ENCODE assay signal across 19 cellular contexts in genomic region chr1:202007279-202007678, GRCh38. TPM values are rescaled to one million over a fixed set of nuclear protein-coding genes. Genes with fewer than 3 reads are reported as not detected.
DNase-seq lines count a peak whose midpoint lies in the region; ATAC-seq and TF ChIP-seq lines count a peak whose summit lies in the region.
"Had no signal": no experiment of that assay in that cellular context is flagged by ENCODE, and none has a peak within 500 bp of the region (broad histone marks: within the 10 kb centered on the region; RNA-seq: fewer than 3 reads in every experiment).

No MANE protein-coding gene starts in this region.

- H3K27ac ChIP-seq in right cardiac atrium (ENCODE audit: low read length): no peak overlapping the region
- H3K27ac ChIP-seq in hepatocyte: peak overlapping the region; percentile 91

- H3K4me1 ChIP-seq in right cardiac atrium (ENCODE audit: control insufficient read depth, insufficient read depth, low read length) (no peaks in the 10 kb centered on the region), hepatocyte (ENCODE audit: insufficient read depth) (peaks cover 38% of the 10 kb centered on the region)

- peaks cover 17% of the 10 kb centered on the region for H4K20me1 ChIP-seq in hepatocyte (ENCODE audit: insufficient read depth, poor library complexity, severe bottlenecking)

- TF ChIP-seq CTCF in hepatocyte (IDR thresholded peaks at IDR 0.05; ENCODE audit: poor library complexity) (no peak), nephron (IDR thresholded peaks at IDR 0.05; ENCODE audit: unreplicated experiment in 3 of 3) (no peak)

- peak overlapping the region; percentile 67 for H3K4me2 ChIP-seq in hepatocyte

- no peaks in the 10 kb centered on the region for H3K9me2 ChIP-seq in hepatocyte (replicated peaks; ENCODE audit: insufficient read depth)

- no peak overlapping the region for H3K4me3 Mint-ChIP-seq in nephron
- H3K4me3 Mint-ChIP-seq: activated CD8-positive, alpha-beta memory T cell treated with anti-CD3 and anti-CD28 coated beads, Interleukin-2, amount 10 ng/mL, durations not matched to agents 7 days and 5 days; CD8-positive, alpha-beta T cell; naive thymus-derived CD8-positive, alpha-beta T cell; T-cell had no signal

- H2AFZ ChIP-seq in hepatocyte: no peak overlapping the region

- peak; percentile 14 for ATAC-seq in left ventricle myocardium superior
- no peak for ATAC-seq in right cardiac atrium
- ATAC-seq: activated CD8-positive, alpha-beta memory T cell treated with anti-CD3 and anti-CD28 coated beads, Interleukin-2, amount 10 ng/mL, durations not matched to agents 7 days and 5 days; CD8-positive, alpha-beta T cell; esophagus mucosa; naive thymus-derived CD8-positive, alpha-beta T cell; T-cell had no signal

- 44% methylated on average over 8 of the region's 8 CpGs for WGBS in right cardiac atrium
- WGBS in hepatocyte (ENCODE audit: low lambda C conversion rate, missing lambda C conversion rate): 44% methylated on average over 8 of the region's 8 CpGs

- H3K36me3 ChIP-seq in hepatocyte (replicated peaks; ENCODE audit: insufficient read depth, low read depth): no peaks in the 10 kb centered on the region

- H3K27ac Mint-ChIP-seq in nephron: peak overlapping the region in 2 of 3 experiments; percentile 73 to 98
- H3K27ac Mint-ChIP-seq: activated CD8-positive, alpha-beta memory T cell treated with anti-CD3 and anti-CD28 coated beads, Interleukin-2, amount 10 ng/mL, durations not matched to agents 7 days and 5 days; CD8-positive, alpha-beta T cell; T-cell had no signal

- peaks cover 4% of the 10 kb centered on the region for H3K27me3 Mint-ChIP-seq in nephron (ENCODE audit: low read depth)
- H3K27me3 Mint-ChIP-seq: activated CD8-positive, alpha-beta memory T cell treated with anti-CD3 and anti-CD28 coated beads, Interleukin-2, amount 10 ng/mL, durations not matched to agents 7 days and 5 days; naive thymus-derived CD8-positive, alpha-beta T cell; T-cell had no signal

- intact Hi-C loops in left ventricle myocardium superior (cut with micrococcal nuclease) (no loop called here), right cardiac atrium (cut with DNase I) (loop anchor here (5.0 kb wide), 3 partner anchors 110 to 130 kb away; partner anchors contain the start of gene GPR37L1 (in 1 of the 4))

- H3K4me3 ChIP-seq in right cardiac atrium (ENCODE audit: low read length) (no peak overlapping the region), hepatocyte (peak overlapping the region; percentile 26)

- no peaks in the 10 kb centered on the region for H3K9me3 Mint-ChIP-seq in nephron
- H3K9me3 Mint-ChIP-seq: CD8-positive, alpha-beta T cell; naive thymus-derived CD8-positive, alpha-beta T cell; T-cell had no signal

- H3K9me3 ChIP-seq in right cardiac atrium (ENCODE audit: control insufficient read depth, low read length) (no peaks in the 10 kb centered on the region), hepatocyte (ENCODE audit: low read depth) (no peaks in the 10 kb centered on the region)

- H3K79me2 ChIP-seq in hepatocyte: peaks cover 62% of the 10 kb centered on the region

- DNase-seq in left ventricle myocardium superior: no peak
- DNase-seq in right cardiac atrium: no peak
- no peak for DNase-seq in hepatocyte (ENCODE audit: low spot score)
- DNase-seq in NCI-H2196 treated with DMSO at 0.1 percent for 48 hours (lab: John Stamatoyannopoulos, UW; ENCODE audit: unreplicated experiment): no peak
- no peak for DNase-seq in NCI-H1436 treated with DMSO at 0.1 percent for 48 hours (lab: John Stamatoyannopoulos, UW)
- DNase-seq in activated gamma-delta T cell (lab: John Stamatoyannopoulos, UW): no peak
- DNase-seq in SW 1271 (lab: John Stamatoyannopoulos, UW): no peak
- DNase-seq: activated CD4-positive, CD25-positive, alpha-beta regulatory T cell; activated CD8-positive, alpha-beta memory T cell treated with anti-CD3 and anti-CD28 coated beads, Interleukin-2, amount 10 ng/mL, durations not matched to agents 7 days and 5 days; CD8-positive, alpha-beta T cell; cortex of kidney; GOT3; naive thymus-derived CD8-positive, alpha-beta T cell; NCI-H774; retina; T-cell had no signal

- H3K27me3 ChIP-seq in right cardiac atrium (ENCODE audit: control insufficient read depth, insufficient read depth) (no peaks in the 10 kb centered on the region), hepatocyte (no peaks in the 10 kb centered on the region)

- H3K4me1 Mint-ChIP-seq in nephron: peaks cover 15% of the 10 kb centered on the region
- H3K4me1 Mint-ChIP-seq: activated CD8-positive, alpha-beta memory T cell treated with anti-CD3 and anti-CD28 coated beads, Interleukin-2, amount 10 ng/mL, durations not matched to agents 7 days and 5 days had no signal

- peaks cover 45% of the 10 kb centered on the region for H3K36me3 Mint-ChIP-seq in nephron (ENCODE audit: low read depth)

RNA-seq across cellular contexts. Expression of gene ELF3, which starts 3.1 kb away (rescaled TPM):
- total RNA-seq in left ventricle myocardium superior: 0.40 TPM
- total RNA-seq in right cardiac atrium: 1 to 10 TPM in 1 of 4 donors, under 1 TPM in 2, not detected in 1; 0.17 to 3.4 (median 0.29) TPM
- 0.11 TPM for polyA plus RNA-seq in right cardiac atrium
- 336 and 367 TPM in 2 replicates for total RNA-seq in hepatocyte
- polyA plus RNA-seq in hepatocyte: 333 and 361 TPM in 2 replicates
- total RNA-seq: RPMI7951 had no signal
- polyA plus RNA-seq: naive thymus-derived CD8-positive, alpha-beta T cell had no signal

RNA-seq across cellular contexts. Expression of gene RNPEP, which starts 24.8 kb away (rescaled TPM):
- total RNA-seq in left ventricle myocardium superior (11.6 TPM), right cardiac atrium (10 to 100 TPM; 14.1 to 19.4 (median 18.7) TPM), hepatocyte (57.6 and 57.9 TPM in 2 replicates)
- polyA plus RNA-seq in right cardiac atrium (15.6 TPM), hepatocyte (74.2 and 81.5 TPM in 2 replicates)

RNA-seq across cellular contexts. Expression of gene TIMM17A, which starts 52.0 kb away (rescaled TPM):
- total RNA-seq in left ventricle myocardium superior: 79.0 TPM
- 10 to 100 TPM; 67.8 to 96.9 (median 78.5) TPM for total RNA-seq in right cardiac atrium
- polyA plus RNA-seq in right cardiac atrium: 73.4 TPM
- total RNA-seq in hepatocyte: 54.5 and 65.0 TPM in 2 replicates
- 88.3 and 90.1 TPM in 2 replicates for polyA plus RNA-seq in hepatocyte

Comparison
In these comparisons a context has a peak if more than half of its experiments do, and no peak if none do; other contexts are left out.
1. RNA of gene ELF3, which starts 3.1 kb away (total RNA-seq): 336 to 367 TPM in hepatocyte; 0.40 TPM in left ventricle myocardium superior (single experiment) and 0.17 to 3.4 TPM in right cardiac atrium; every median in the first group is over 10 times any median in the second.